Comparison of ENCODE assay signal across 9 cellular contexts in genomic region chr6:111477481-111477938, GRCh38. TPM values are rescaled to one million over a fixed set of nuclear protein-coding genes. Genes with fewer than 3 reads are reported as not detected.
DNase-seq lines count a peak whose midpoint lies in the region; ATAC-seq and TF ChIP-seq lines count a peak whose summit lies in the region.
"Had no signal": no experiment of that assay in that cellular context is flagged by ENCODE, and none has a peak within 500 bp of the region (broad histone marks: within the 10 kb centered on the region; RNA-seq: fewer than 3 reads in every experiment).

No MANE protein-coding gene starts in this region.

- H3K27ac Mint-ChIP-seq in HFFc6: peak overlapping the region; percentile 67

- ATAC-seq in HG02973 (IDR thresholded peaks at IDR 0.05; ENCODE audit: unreplicated experiment): no peak

- peaks cover 11% of the 10 kb centered on the region for H3K36me3 Mint-ChIP-seq in HFFc6 (ENCODE audit: low read depth)

- no peaks in the 10 kb centered on the region for H3K27me3 ChIP-seq in muscle layer of duodenum (ENCODE audit: low read depth, low read length)
- H3K27me3 ChIP-seq: neutrophil had no signal

- no peak overlapping the region for H3K4me3 ChIP-seq in GM12865 (ENCODE audit: low read depth, low read length)
- no peak overlapping the region for H3K4me3 ChIP-seq in muscle layer of duodenum (ENCODE audit: low read depth in 1 of 2, low read length in 2 of 2)

- DNase-seq in GM12865 (ENCODE audit: low read depth) (peak; percentile 48), HFFc6 (no peak), SK-N-DZ (ENCODE audit: low spot score) (peak; percentile 25), activated gamma-delta T cell treated with Interleukin-2 at 50 U/mL for 16 hours (no peak), NCI-H187 treated with DMSO at 0.1 percent for 48 hours (lab: John Stamatoyannopoulos, UW) (no peak), HuH-7 (ENCODE audit: low spot score) (no peak)

- peak overlapping the region; percentile 39 for H3K27ac ChIP-seq in muscle layer of duodenum (ENCODE audit: low read length)

- no peaks in the 10 kb centered on the region for H3K9me3 Mint-ChIP-seq in HFFc6

- H3K4me3 Mint-ChIP-seq in HFFc6: peak overlapping the region; percentile 63

- H3K9me3 ChIP-seq in muscle layer of duodenum (ENCODE audit: control insufficient read depth in 1 of 2, low read length in 2 of 2): no peaks in the 10 kb centered on the region
- H3K9me3 ChIP-seq: neutrophil had no signal

- H3K36me3 ChIP-seq in muscle layer of duodenum (ENCODE audit: control insufficient read depth in 1 of 2, insufficient read depth in 2 of 2, low read length in 2 of 2): no peaks in the 10 kb centered on the region
- H3K36me3 ChIP-seq: neutrophil had no signal

- H3K27me3 Mint-ChIP-seq in HFFc6 (ENCODE audit: insufficient read depth): peaks cover 2% of the 10 kb centered on the region; the same call in 1 of the 2 replicates

- H3K4me1 ChIP-seq in muscle layer of duodenum (ENCODE audit: control insufficient read depth in 1 of 2, insufficient read depth in 2 of 2, low read length in 2 of 2): peaks cover 12% of the 10 kb centered on the region in 2 donors

- TF ChIP-seq CTCF in GM12865 (IDR thresholded peaks at IDR 0.05; ENCODE audit: insufficient read depth, low read depth, low read length, missing control alignments) (no peak), HFFc6 (IDR thresholded peaks at IDR 0.05) (no peak)

- H3K4me1 Mint-ChIP-seq in HFFc6 (ENCODE audit: low read depth): peaks cover 75% of the 10 kb centered on the region

RNA-seq across cellular contexts. Expression of gene REV3L, which starts 5.5 kb away (rescaled TPM):
- total RNA-seq in HFFc6 (2021; fragmentation: NEBNext Ultra II Directional; extraction: Animal tissue kit (Norgen Biotek cat#: 25700)): 10 to 100 TPM; 22.4 to 36.3 (median 31.2) TPM
- 10.8 and 13.9 TPM in 2 replicates for polyA plus RNA-seq in SK-N-DZ (2014; cell fraction: cytosol; rRNA removed)
- 12.1 and 26.1 TPM in 2 replicates for polyA plus RNA-seq in SK-N-DZ (2014; cell fraction: nucleus; rRNA removed)

Comparison
In these comparisons a context has a peak if more than half of its experiments do, and no peak if none do; other contexts are left out.
1. DNase-seq: peak in GM12865 (single experiment) and SK-N-DZ (single experiment); none in HFFc6 (single experiment), activated gamma-delta T cell treated with Interleukin-2 at 50 U/mL for 16 hours (single experiment), NCI-H187 treated with DMSO at 0.1 percent for 48 hours (single experiment) and HuH-7 (single experiment).